Comparison of ENCODE assay signal across 8 cellular contexts in genomic region chr3:11154953-11155325, GRCh38. TPM values are rescaled to one million over a fixed set of nuclear protein-coding genes. Genes with fewer than 3 reads are reported as not detected.
DNase-seq lines count a peak whose midpoint lies in the region; ATAC-seq and TF ChIP-seq lines count a peak whose summit lies in the region.

No MANE protein-coding gene starts in this region.

- peak overlapping the region; percentile 98 for H3K4me2 ChIP-seq in GM23338

- H3K4me3 ChIP-seq in GM23338 (peak overlapping the region; percentile 71), right cardiac atrium (ENCODE audit: low read length) (peak overlapping the region; percentile 15), sigmoid colon (peak overlapping the region; percentile 38 to 73 (median 62))

- POLR2A ChIA-PET in activated CD8-positive, alpha-beta T cell treated with anti-CD3 and anti-CD28 coated beads, Interleukin-2, amount 10 ng/mL, durations not matched to agents 7 days and 5 days (lab: Charles Lee): no interaction called here

- 3% methylated on average over 10 of the region's 10 CpGs for WGBS in right cardiac atrium
- 5 to 9% methylated on average over 10 of the region's 10 CpGs for whole genome bisulfite sequencing in sigmoid colon, 2 donors

- no peaks in the 10 kb centered on the region for H3K36me3 Mint-ChIP-seq in GM23338 (ENCODE audit: low read depth)
- no peaks in the 10 kb centered on the region for H3K36me3 Mint-ChIP-seq in activated CD8-positive, alpha-beta T cell treated with anti-CD3 and anti-CD28 coated beads, Interleukin-2, amount 10 ng/mL, durations not matched to agents 7 days and 5 days (ENCODE audit: low read depth)

- peaks cover 30% of the 10 kb centered on the region for H3K27me3 Mint-ChIP-seq in GM23338 (ENCODE audit: insufficient read depth, low read depth, poor library complexity)
- H3K27me3 Mint-ChIP-seq in activated CD8-positive, alpha-beta T cell treated with anti-CD3 and anti-CD28 coated beads, Interleukin-2, amount 10 ng/mL, durations not matched to agents 7 days and 5 days (ENCODE audit: low read depth): peaks cover 74% of the 10 kb centered on the region

- no peaks in the 10 kb centered on the region for H3K79me2 ChIP-seq in GM23338 (replicated peaks; ENCODE audit: insufficient read depth)

- no peaks in the 10 kb centered on the region for H3K9me2 ChIP-seq in GM23338 (ENCODE audit: insufficient read depth)

- H3K4me3 Mint-ChIP-seq in GM23338: peak overlapping the region; percentile 81
- peak overlapping the region; percentile 34 for H3K4me3 Mint-ChIP-seq in activated CD8-positive, alpha-beta T cell treated with anti-CD3 and anti-CD28 coated beads, Interleukin-2, amount 10 ng/mL, durations not matched to agents 7 days and 5 days

- H3K27ac ChIP-seq in GM23338 (ENCODE audit: low read depth) (no peak overlapping the region), right cardiac atrium (ENCODE audit: low read length) (no peak overlapping the region), sigmoid colon (peak overlapping the region; percentile 64 to 79 (median 74))

- intact Hi-C loops in right cardiac atrium (cut with DNase I): loop anchor here in 2 of 4 donors (5.0 to 10.0 kb wide), 2 partner anchors 52 to 170 kb away; no protein-coding TSS in a partner anchor
- intact Hi-C loops in sigmoid colon (cut with DNase I): loop anchor here (5.0 kb wide), 5 partner anchors 57 to 177 kb away; no protein-coding TSS in a partner anchor

- no peaks in the 10 kb centered on the region for H3F3A ChIP-seq in GM23338 (replicated peaks; ENCODE audit: low read depth)

- TF ChIP-seq CTCF in GM23338 (conservative IDR thresholded peaks at IDR 0.05; ENCODE audit: low read depth in 2 of 2): peak in 1 of 2 experiments; percentile 37; a peak in 1 of 4 replicates
- TF ChIP-seq CTCF in sigmoid colon (IDR thresholded peaks at IDR 0.05): no peak

- H3K27me3 ChIP-seq in GM23338 (ENCODE audit: insufficient read depth): peaks cover 53% of the 10 kb centered on the region
- H3K27me3 ChIP-seq in right cardiac atrium (ENCODE audit: control insufficient read depth, insufficient read depth): no peaks in the 10 kb centered on the region
- no peaks in the 10 kb centered on the region for H3K27me3 ChIP-seq in sigmoid colon

- peak overlapping the region; percentile 99 for H2AFZ ChIP-seq in GM23338

- ATAC-seq in GM23338: peak; percentile 72
- ATAC-seq in activated CD8-positive, alpha-beta T cell treated with anti-CD3 and anti-CD28 coated beads, Interleukin-2, amount 10 ng/mL, durations not matched to agents 7 days and 5 days: no peak
- peak in 1 of 2 donors; percentile 23 for ATAC-seq in right cardiac atrium
- no peak for ATAC-seq in HG03159 (IDR thresholded peaks at IDR 0.05; ENCODE audit: unreplicated experiment)

- no peak for TF ChIP-seq POLR2A in sigmoid colon (IDR thresholded peaks at IDR 0.05)

- DNase-seq in GM23338 (ENCODE audit: low spot score) (peak; percentile 60), right cardiac atrium (no peak), sigmoid colon (no peak), NCI-H2196 treated with DMSO at 0.1 percent for 48 hours (lab: John Stamatoyannopoulos, UW; ENCODE audit: unreplicated experiment) (no peak), kidney glomerular epithelial cell (lab: John Stamatoyannopoulos, UW) (no peak)
- DNase-seq in activated CD8-positive, alpha-beta T cell treated with anti-CD3 and anti-CD28 coated beads, Interleukin-2, amount 10 ng/mL, durations not matched to agents 7 days and 5 days: no peak
- no peak for DNase-seq in activated CD4-positive, alpha-beta T cell treated with anti-CD3 and anti-CD28 coated beads, Interleukin-2, amount 50 U/mL, for 4 hours

- CTCF ChIA-PET in activated CD8-positive, alpha-beta T cell treated with anti-CD3 and anti-CD28 coated beads, Interleukin-2, amount 10 ng/mL, durations not matched to agents 7 days and 5 days (lab: Charles Lee): interaction anchor here (0.8 to 2.2 kb wide), 6 partner anchors 15 to 226 kb away, joined by 3 to 6 read pairs (median 4); no protein-coding TSS in a partner anchor

- no peak for TF ChIP-seq EP300 in sigmoid colon (IDR thresholded peaks at IDR 0.05)

- H3K36me3 ChIP-seq in GM23338 (ENCODE audit: insufficient read depth) (no peaks in the 10 kb centered on the region), sigmoid colon (no peaks in the 10 kb centered on the region)

- H3K27ac Mint-ChIP-seq in GM23338: no peak overlapping the region
- no peak overlapping the region for H3K27ac Mint-ChIP-seq in activated CD8-positive, alpha-beta T cell treated with anti-CD3 and anti-CD28 coated beads, Interleukin-2, amount 10 ng/mL, durations not matched to agents 7 days and 5 days

- 0 out of 3 replicates have a peak, but pooled peaks cover 3% of the 10 kb centered on the region for H3K9me3 Mint-ChIP-seq in GM23338
- H3K9me3 Mint-ChIP-seq in activated CD8-positive, alpha-beta T cell treated with anti-CD3 and anti-CD28 coated beads, Interleukin-2, amount 10 ng/mL, durations not matched to agents 7 days and 5 days (ENCODE audit: insufficient read depth): no peaks in the 10 kb centered on the region

- H4K20me1 ChIP-seq in GM23338 (replicated peaks; ENCODE audit: insufficient read depth): no peaks in the 10 kb centered on the region

- H3K4me1 Mint-ChIP-seq in GM23338: peaks cover 10% of the 10 kb centered on the region; the same call in 2 of the 3 replicates
- H3K4me1 Mint-ChIP-seq in activated CD8-positive, alpha-beta T cell treated with anti-CD3 and anti-CD28 coated beads, Interleukin-2, amount 10 ng/mL, durations not matched to agents 7 days and 5 days (ENCODE audit: low read depth): peaks cover 12% of the 10 kb centered on the region

- no peaks in the 10 kb centered on the region for H3K9me3 ChIP-seq in right cardiac atrium (ENCODE audit: control insufficient read depth, low read length)
- no peaks in the 10 kb centered on the region for H3K9me3 ChIP-seq in sigmoid colon

- peaks cover 5% of the 10 kb centered on the region; the same call in 1 of the 2 replicates for H3K4me1 ChIP-seq in GM23338 (ENCODE audit: insufficient read depth)
- no peaks in the 10 kb centered on the region for H3K4me1 ChIP-seq in right cardiac atrium (ENCODE audit: control insufficient read depth, insufficient read depth, low read length)
- peaks cover 0 to 51% (median 34%) of the 10 kb centered on the region in 4 donors for H3K4me1 ChIP-seq in sigmoid colon

TF ChIP-seq in GM23338, 12 proteins besides CTCF, POLR2A, EP300 and RAD21:
- TF ChIP-seq POLR2AphosphoS5 (IDR thresholded peaks at IDR 0.05; ENCODE audit: low read depth): no peak
- TF ChIP-seq EZH2phosphoT487 (IDR thresholded peaks at IDR 0.05; ENCODE audit: unreplicated experiment): no peak
- no peak for TF ChIP-seq STAT1 (IDR thresholded peaks at IDR 0.05; ENCODE audit: unreplicated experiment)
- no peak for TF ChIP-seq ZNF331 (CRISPR knock-in tag; IDR thresholded peaks at IDR 0.05; ENCODE audit: low read depth)
- peak; percentile 8 for TF ChIP-seq EZH2 (IDR thresholded peaks at IDR 0.05; ENCODE audit: low read depth, unreplicated experiment)
- no peak for TF ChIP-seq CREB1 (CRISPR knock-in tag; IDR thresholded peaks at IDR 0.05; ENCODE audit: low read depth)

RNA-seq across cellular contexts. Expression of gene HRH1, which starts 0.6 kb away (rescaled TPM):
- total RNA-seq in GM23338 (2014; rRNA removed; shearing (Covaris generic)): 0.35 TPM in 1 of 2 replicates, not detected in the other
- polyA plus RNA-seq in GM23338 (2016; fragmentation: Nextera tagmentation; extraction: Ambion mirVana) (not detected in 2 replicates), right cardiac atrium (0.43 TPM), sigmoid colon (1 to 10 TPM; 1.8 to 8.3 (median 2.8) TPM)
- under 1 TPM; 0.18 to 0.29 TPM for total RNA-seq in activated CD8-positive, alpha-beta T cell treated with anti-CD3 and anti-CD28 coated beads, Interleukin-2, amount 10 ng/mL, durations not matched to agents 7 days and 5 days
- total RNA-seq in right cardiac atrium (1 to 10 TPM; 1.1 to 1.8 (median 1.5) TPM), sigmoid colon (10 to 100 TPM in 1 of 4 donors, 1 to 10 TPM in 3; 3.9 to 57.3 (median 4.6) TPM)

Comparison
In these comparisons a context has a peak if more than half of its experiments do, and no peak if none do; other contexts are left out.
1. H3K27ac ChIP-seq: peak in sigmoid colon (4 of 4); none in GM23338 (single experiment) and right cardiac atrium (single experiment).
2. H3K4me3 ChIP-seq: peak in every context shown above with its lines; median percentile 71 in GM23338; 62 in sigmoid colon; 15 in right cardiac atrium.